In the genomic region with DNA sequence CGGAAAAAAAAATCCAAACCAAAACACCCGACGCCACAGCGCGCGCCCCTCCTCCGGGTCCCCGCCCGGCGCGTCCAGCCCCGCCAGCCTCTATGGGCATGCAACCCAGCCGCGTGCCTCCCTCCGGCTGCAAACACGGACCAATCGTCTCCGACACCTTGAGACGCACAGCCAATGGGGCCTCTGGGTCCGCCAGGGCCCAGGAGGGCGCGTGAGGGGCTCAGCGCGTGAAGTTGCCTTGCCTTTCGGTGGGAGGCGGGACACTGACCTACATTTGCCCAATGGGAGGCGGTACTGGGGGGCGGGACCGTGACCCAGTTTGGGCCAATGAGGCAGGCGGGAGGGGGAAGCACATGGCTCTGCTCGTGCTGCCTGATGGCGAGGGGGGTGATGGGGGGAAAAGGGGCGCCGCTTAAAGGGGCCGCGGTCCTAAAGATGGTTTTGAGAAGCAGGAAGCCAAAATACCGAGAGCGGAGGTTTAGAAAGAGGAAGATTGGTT, we compare ENCODE assay signal across 8 cellular contexts. TPM values are rescaled to one million over a fixed set of nuclear protein-coding genes. Genes with fewer than 3 reads are reported as not detected.
A peak's percentile ranks its signal among the peaks of the same experiment; 100 is the strongest.
DNase-seq lines count a peak whose midpoint lies in the region; ATAC-seq and TF ChIP-seq lines count a peak whose summit lies in the region.

No MANE protein-coding gene starts in this region.

- H3K27me3 ChIP-seq in gastroesophageal sphincter: no peaks in the 10 kb centered on the region
- H3K27me3 ChIP-seq in suprapubic skin: no peaks in the 10 kb centered on the region

- H3K9me3 ChIP-seq in SK-N-MC (ENCODE audit: low read depth, low read length) (no peaks in the 10 kb centered on the region), gastroesophageal sphincter (no peaks in the 10 kb centered on the region), suprapubic skin (no peaks in the 10 kb centered on the region)

- peak; percentile 66 for ATAC-seq in HG02588 (IDR thresholded peaks at IDR 0.05; ENCODE audit: unreplicated experiment)
- ATAC-seq in gastroesophageal sphincter: peak; percentile 87

- peak; percentile 89 for DNase-seq in GM04503 (ENCODE audit: low read depth)
- peak; percentile 97 for DNase-seq in NCI-H1048 (lab: John Stamatoyannopoulos, UW)
- peak; percentile 94 for DNase-seq in SK-N-MC (ENCODE audit: low read depth, low spot score)
- peak; percentile 100 for DNase-seq in activated naive CD4-positive, alpha-beta T cell treated with anti-CD3 and anti-CD28 coated beads, Interleukin-2, amount 50 U/mL, for 16 hours
- DNase-seq in occipital lobe (lab: John Stamatoyannopoulos, UW): peak; percentile 99
- DNase-seq in suprapubic skin (ENCODE audit: low spot score in 2 of 2): peak; percentile 100

- TF ChIP-seq POLR2A in gastroesophageal sphincter (IDR thresholded peaks at IDR 0.05) (peak in 1 of 2 donors; percentile 4), suprapubic skin (IDR thresholded peaks at IDR 0.05) (no peak)

- peak overlapping the region; percentile 92 for H3K9ac ChIP-seq in SK-N-MC (ENCODE audit: insufficient read length)

- H3K4me1 ChIP-seq in gastroesophageal sphincter (peaks cover 10 to 63% (median 33%) of the 10 kb centered on the region in 3 donors), suprapubic skin (peaks cover 54% of the 10 kb centered on the region)

- WGBS in gastroesophageal sphincter (ENCODE audit: low coverage in 1 of 2), 2 donors: 0 to 4% methylated on average over 4 to 7 of the region's 38 CpGs
- WGBS in suprapubic skin: under 1% methylated on average over 12 of the region's 38 CpGs

- H3K27ac ChIP-seq in SK-N-MC (peak overlapping the region; percentile 99), gastroesophageal sphincter (peak overlapping the region; percentile 92 to 98 (median 94)), suprapubic skin (peak overlapping the region; percentile 94)

- TF ChIP-seq EP300 in gastroesophageal sphincter (IDR thresholded peaks at IDR 0.05) (no peak), suprapubic skin (IDR thresholded peaks at IDR 0.05) (no peak)

- TF ChIP-seq CTCF in gastroesophageal sphincter (IDR thresholded peaks at IDR 0.05) (no peak), suprapubic skin (IDR thresholded peaks at IDR 0.05) (no peak)

- H3K36me3 ChIP-seq in SK-N-MC (ENCODE audit: insufficient read depth, low read length): no peaks in the 10 kb centered on the region
- H3K36me3 ChIP-seq in gastroesophageal sphincter: peaks cover 0 to 8% of the 10 kb centered on the region in 2 donors
- peaks cover 6% of the 10 kb centered on the region for H3K36me3 ChIP-seq in suprapubic skin

- H3K4me3 ChIP-seq in SK-N-MC: peak overlapping the region; percentile 88
- H3K4me3 ChIP-seq in gastroesophageal sphincter: peak overlapping the region; percentile 68 to 82
- H3K4me3 ChIP-seq in suprapubic skin: peak overlapping the region; percentile 82

RNA-seq across cellular contexts. Expression of a gene that starts 0.3 kb away (rescaled TPM):
- total RNA-seq in gastroesophageal sphincter (10 to 100 TPM in 2 of 4 donors, 1 to 10 TPM in 2; 2.9 to 16.8 (median 8.9) TPM), occipital lobe (4.8 TPM), suprapubic skin (10 to 100 TPM; 11.2 to 22.3 (median 17.8) TPM)

RNA-seq across cellular contexts. Expression of a gene that starts 8.5 kb away (rescaled TPM):
- total RNA-seq in gastroesophageal sphincter: 10 to 100 TPM in 3 of 4 donors, 1 to 10 TPM in 1; 10.0 to 28.5 (median 12.5) TPM
- total RNA-seq in occipital lobe: 9.8 TPM
- 10 to 100 TPM in 2 of 4 donors, 1 to 10 TPM in 2; 8.8 to 11.0 (median 9.7) TPM for total RNA-seq in suprapubic skin

RNA-seq across cellular contexts. Expression of a gene that starts 18.2 kb away (rescaled TPM):
- total RNA-seq in gastroesophageal sphincter (10 to 100 TPM in 3 of 4 donors, 1 to 10 TPM in 1; 7.2 to 17.9 (median 13.7) TPM), occipital lobe (7.2 TPM), suprapubic skin (1 to 10 TPM; 3.9 to 9.9 (median 5.6) TPM)

RNA-seq across cellular contexts. Expression of a gene that starts 18.5 kb away (rescaled TPM):
- 1,000 to 10,000 TPM; 1,261 to 2,300 (median 1,588) TPM for total RNA-seq in gastroesophageal sphincter
- total RNA-seq in occipital lobe: 1,447 TPM
- total RNA-seq in suprapubic skin: 1,000 to 10,000 TPM; 2,067 to 3,423 (median 3,271) TPM

RNA-seq across cellular contexts. Expression of a gene that starts 22.6 kb away (rescaled TPM):
- 1 to 10 TPM in 1 of 4 donors, not detected in 3; 1.5 TPM for total RNA-seq in gastroesophageal sphincter
- total RNA-seq in occipital lobe: 0.47 TPM
- total RNA-seq in suprapubic skin: 1 to 10 TPM in 2 of 4 donors, under 1 TPM in 2; 0.87 to 5.1 (median 1.1) TPM

Comparison
In these comparisons a context has a peak if more than half of its experiments do, and no peak if none do; other contexts are left out.
1. Peak in every context shown above with its lines: DNase-seq, ATAC-seq, H3K4me3 ChIP-seq and H3K27ac ChIP-seq.